In genomic region chr11:65892661-65893317, GRCh38 we compare ENCODE assay signal across 10 cellular contexts. TPM values are rescaled to one million over a fixed set of nuclear protein-coding genes. Genes with fewer than 3 reads are reported as not detected.
DNase-seq lines count a peak whose midpoint lies in the region; ATAC-seq and TF ChIP-seq lines count a peak whose summit lies in the region.
"Had no signal": no experiment of that assay in that cellular context is flagged by ENCODE, and none has a peak within 500 bp of the region (broad histone marks: within the 10 kb centered on the region; RNA-seq: fewer than 3 reads in every experiment).

No MANE protein-coding gene starts in this region.

- WGBS in right cardiac atrium, result 64% methylated on average over 10 of the region's 10 CpGs

- intact Hi-C loops in right cardiac atrium (cut with DNase I), result no loop called here

- DNase-seq in T-helper 2 cell treated with Interferon-gamma antibody and Interleukin-4, amounts not matched to agents 5 μg/mL and 100 μg/mL, for 36 hours (ENCODE audit: low spot score), result no peak
- DNase-seq in T-helper 2 cell, result no peak
- DNase-seq in right cardiac atrium, result peak in 1 of 3 donors; percentile 60
- no peak for DNase-seq in AG08395 (ENCODE audit: low spot score)

- peak overlapping the region; percentile 60 for H3K4me3 ChIP-seq in WI38 (ENCODE audit: low read depth, low read length)
- H3K4me3 ChIP-seq in right cardiac atrium (ENCODE audit: low read length), result no peak overlapping the region

- TF ChIP-seq CTCF in WI38 (IDR thresholded peaks at IDR 0.05; ENCODE audit: low read depth, low read length), result no peak

- H3K36me3 Mint-ChIP-seq in T-helper 2 cell treated with Interferon-gamma antibody and Interleukin-4, amounts not matched to agents 5 μg/mL and 100 μg/mL, for 36 hours (ENCODE audit: low read depth), result peaks cover 6% of the 10 kb centered on the region

- H3K27ac ChIP-seq in right cardiac atrium (ENCODE audit: low read length) (peak overlapping the region; percentile 52), temporal lobe (ENCODE audit: low read depth, low read length) (peak overlapping the region; percentile 69)

- H3K4me3 Mint-ChIP-seq in T-helper 2 cell treated with Interferon-gamma antibody and Interleukin-4, amounts not matched to agents 5 μg/mL and 100 μg/mL, for 36 hours, result peak overlapping the region; percentile 74

- H3K27me3 Mint-ChIP-seq in T-helper 2 cell treated with Interferon-gamma antibody and Interleukin-4, amounts not matched to agents 5 μg/mL and 100 μg/mL, for 36 hours (ENCODE audit: low read depth), result no peaks in the 10 kb centered on the region

- H3K9me3 ChIP-seq in right cardiac atrium (ENCODE audit: control insufficient read depth, low read length), result no peaks in the 10 kb centered on the region

- peak overlapping the region; percentile 82 for H3K27ac Mint-ChIP-seq in T-helper 2 cell treated with Interferon-gamma antibody and Interleukin-4, amounts not matched to agents 5 μg/mL and 100 μg/mL, for 36 hours

- peaks cover 7% of the 10 kb centered on the region for H3K4me1 ChIP-seq in right cardiac atrium (ENCODE audit: control insufficient read depth, insufficient read depth, low read length)

- no peaks in the 10 kb centered on the region for H3K27me3 ChIP-seq in right cardiac atrium (ENCODE audit: control insufficient read depth, insufficient read depth)

- ATAC-seq in right cardiac atrium (no peak), HG02642 (IDR thresholded peaks at IDR 0.05; ENCODE audit: poor library complexity, unreplicated experiment) (no peak), HG02678 (IDR thresholded peaks at IDR 0.05; ENCODE audit: unreplicated experiment) (no peak)

- H3K4me1 Mint-ChIP-seq in T-helper 2 cell treated with Interferon-gamma antibody and Interleukin-4, amounts not matched to agents 5 μg/mL and 100 μg/mL, for 36 hours (ENCODE audit: low read depth), result peaks cover 48% of the 10 kb centered on the region

- H3K9me3 Mint-ChIP-seq in T-helper 2 cell treated with Interferon-gamma antibody and Interleukin-4, amounts not matched to agents 5 μg/mL and 100 μg/mL, for 36 hours, result no peaks in the 10 kb centered on the region

RNA-seq across cellular contexts. Expression of gene CCDC85B, which starts 2.3 kb away (rescaled TPM):
- total RNA-seq in right cardiac atrium (10 to 100 TPM; 50.8 to 61.3 (median 57.4) TPM), temporal lobe (12.0 TPM)
- 80.3 TPM for polyA plus RNA-seq in right cardiac atrium

RNA-seq across cellular contexts. Expression of gene FIBP, which starts 4.5 kb away (rescaled TPM):
- total RNA-seq in right cardiac atrium (10 to 100 TPM; 39.7 to 46.6 (median 42.8) TPM), temporal lobe (109 TPM)
- polyA plus RNA-seq in right cardiac atrium, result 37.8 TPM

RNA-seq across cellular contexts. Expression of gene FOSL1, which starts 7.4 kb away (rescaled TPM):
- 1 to 10 TPM in 1 of 4 donors, under 1 TPM in 3; 0.57 to 5.5 (median 0.83) TPM for total RNA-seq in right cardiac atrium
- polyA plus RNA-seq in right cardiac atrium, result 2.6 TPM
- not detected for total RNA-seq in temporal lobe
- total RNA-seq: occipital lobe had no signal

RNA-seq across cellular contexts. Expression of gene CTSW, which starts 13.2 kb away (rescaled TPM):
- 1 to 10 TPM in 1 of 4 donors, under 1 TPM in 3; 0.45 to 1.7 (median 0.64) TPM for total RNA-seq in right cardiac atrium
- 0.79 TPM for polyA plus RNA-seq in right cardiac atrium
- total RNA-seq in temporal lobe, result not detected
- total RNA-seq: H4, occipital lobe had no signal

RNA-seq across cellular contexts. Expression of gene EFEMP2, which starts 20.2 kb away (rescaled TPM):
- total RNA-seq in right cardiac atrium, result 100 to 1,000 TPM; 139 to 164 (median 142) TPM
- polyA plus RNA-seq in right cardiac atrium, result 128 TPM
- 8.4 TPM for total RNA-seq in temporal lobe
